ENCODE assay signal across 9 cellular contexts in the genomic region with DNA sequence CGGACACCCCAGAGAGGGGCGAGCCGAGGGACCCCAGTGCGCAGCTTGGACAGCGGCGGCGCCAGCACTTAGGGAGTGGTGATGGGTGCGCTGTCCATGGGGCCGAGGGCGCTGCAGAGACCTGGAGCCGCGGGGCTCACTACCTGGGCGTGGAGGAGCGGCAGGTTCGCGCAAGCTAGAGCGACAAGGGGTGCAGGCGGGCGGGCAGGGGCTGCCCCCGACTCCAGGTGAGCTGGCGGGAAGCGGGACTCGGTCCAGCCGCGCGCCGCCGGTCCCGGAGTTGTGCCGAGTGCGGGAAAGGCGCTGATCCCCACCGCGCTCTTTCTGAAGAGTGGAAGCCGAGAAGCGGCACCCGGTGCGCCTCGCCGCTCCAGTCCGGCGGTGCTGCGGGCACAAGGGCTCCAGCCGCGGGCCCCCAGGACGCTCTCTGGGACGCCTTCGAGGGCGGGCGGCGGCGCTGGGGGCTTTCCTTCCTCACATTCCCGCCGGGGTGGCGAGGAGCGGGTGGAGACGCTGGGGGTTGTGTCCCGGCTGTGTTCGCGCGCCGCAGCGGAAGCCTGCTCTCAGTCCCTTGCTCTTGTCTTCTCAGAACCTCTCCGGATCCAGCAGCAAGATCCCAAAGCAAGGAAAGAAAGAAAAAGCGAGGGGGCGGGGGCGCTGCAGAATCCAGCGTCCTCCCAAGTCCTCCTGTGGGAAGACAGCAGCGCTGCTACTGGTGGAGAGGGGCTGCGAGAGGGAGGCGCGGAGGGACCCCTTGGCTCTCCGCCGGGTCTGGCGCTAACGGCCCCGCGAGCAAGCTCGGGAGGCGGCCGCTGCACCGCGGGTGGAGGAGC. TPM values are rescaled to one million over a fixed set of nuclear protein-coding genes. Genes with fewer than 3 reads are reported as not detected.
DNase-seq lines count a peak whose midpoint lies in the region; ATAC-seq, FAIRE-seq and TF ChIP-seq lines count a peak whose summit lies in the region.
"Had no signal": no experiment of that assay in that cellular context is flagged by ENCODE, and none has a peak within 500 bp of the region (broad histone marks: within the 10 kb centered on the region; RNA-seq: fewer than 3 reads in every experiment).

A gene with protein sequence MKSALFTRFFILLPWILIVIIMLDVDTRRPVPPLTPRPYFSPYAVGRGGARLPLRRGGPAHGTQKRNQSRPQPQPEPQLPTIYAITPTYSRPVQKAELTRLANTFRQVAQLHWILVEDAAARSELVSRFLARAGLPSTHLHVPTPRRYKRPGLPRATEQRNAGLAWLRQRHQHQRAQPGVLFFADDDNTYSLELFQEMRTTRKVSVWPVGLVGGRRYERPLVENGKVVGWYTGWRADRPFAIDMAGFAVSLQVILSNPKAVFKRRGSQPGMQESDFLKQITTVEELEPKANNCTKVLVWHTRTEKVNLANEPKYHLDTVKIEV (minus strand): TSS at position 610 of the 833 bp plus-strand sequence. CDS start 631 bp downstream, outside the sequence.

- H3K4me3 Mint-ChIP-seq in stimulated activated effector memory CD8-positive, alpha-beta T cell treated with anti-CD3 and anti-CD28 coated beads, Interleukin-12 subunit alpha, Interleukin-12 subunit beta, amount 100 ng/mL, for 72 hours, result peak within 1 kb of the TSS; percentile 82

- ATAC-seq in GM21723 (IDR thresholded peaks at IDR 0.05; ENCODE audit: unreplicated experiment), result peak; percentile 8
- ATAC-seq in stimulated activated effector memory CD8-positive, alpha-beta T cell treated with anti-CD3 and anti-CD28 coated beads, Interleukin-12 subunit alpha, Interleukin-12 subunit beta, amount 100 ng/mL, for 72 hours, result peak; percentile 31
- ATAC-seq in HG03457 (IDR thresholded peaks at IDR 0.05; ENCODE audit: unreplicated experiment), result no peak

- H3K9me1 ChIP-seq in keratinocyte (ENCODE audit: control insufficient read depth, extremely low read depth, insufficient read depth, low read length), result no peaks in the 10 kb centered on the region

- H3K4me3 ChIP-seq in mammary epithelial cell (replicated peaks in 1 of 3; ENCODE audit: insufficient read depth in 1 of 3, low read depth in 2 of 3, low read length in 3 of 3) (peak within 1 kb of the TSS; percentile 26 to 46 (median 37)), keratinocyte (ENCODE audit: control insufficient read depth in 2 of 3, extremely low read depth in 1 of 3, insufficient read depth in 2 of 3, low read depth in 1 of 3, low read length in 3 of 3) (peak within 1 kb of the TSS; percentile 13 to 55 (median 27))

- in situ Hi-C loops in mammary epithelial cell (cut with MboI; ENCODE audit: low sequenced_read_pairs in 2 of 2), result no loop called here

- no peaks in the 10 kb centered on the region for H3K79me2 ChIP-seq in mammary epithelial cell (ENCODE audit: insufficient read depth, low read length)
- no peaks in the 10 kb centered on the region for H3K79me2 ChIP-seq in keratinocyte (ENCODE audit: control insufficient read depth, insufficient read depth, low read length)

- TF ChIP-seq CTCF in mammary epithelial cell (conservative IDR thresholded peaks at IDR 0.05 in 1 of 2, IDR thresholded peaks at IDR 0.05 in 1 of 2; ENCODE audit: extremely low read depth in 1 of 2, insufficient read depth in 1 of 2, low read depth in 1 of 2, low read length in 2 of 2) (no peak), keratinocyte (optimal IDR thresholded peaks at IDR 0.05 in 1 of 3, IDR thresholded peaks at IDR 0.05 in 1 of 3, conservative IDR thresholded peaks at IDR 0.05 in 1 of 3; ENCODE audit: extremely low read depth in 1 of 3, insufficient read depth in 2 of 3, low read length in 3 of 3) (no peak)

- H3K4me1 ChIP-seq in mammary epithelial cell (ENCODE audit: insufficient read depth, low read length), result peaks cover 17% of the 10 kb centered on the region
- H3K4me1 ChIP-seq in keratinocyte (ENCODE audit: control insufficient read depth, extremely low read depth, insufficient read depth, low read length), result peaks cover 4% of the 10 kb centered on the region

- H4K20me1 ChIP-seq in mammary epithelial cell (ENCODE audit: insufficient read depth, low read length) (no peaks in the 10 kb centered on the region), keratinocyte (ENCODE audit: control insufficient read depth, extremely low read depth, insufficient read depth, low read length) (no peaks in the 10 kb centered on the region)

- no peaks in the 10 kb centered on the region for H3K36me3 Mint-ChIP-seq in stimulated activated effector memory CD8-positive, alpha-beta T cell treated with anti-CD3 and anti-CD28 coated beads, Interleukin-12 subunit alpha, Interleukin-12 subunit beta, amount 100 ng/mL, for 72 hours

- H3K36me3 ChIP-seq in mammary epithelial cell (ENCODE audit: insufficient read depth, low read length), result no peaks in the 10 kb centered on the region
- no peaks in the 10 kb centered on the region for H3K36me3 ChIP-seq in keratinocyte (ENCODE audit: control insufficient read depth in 2 of 2, extremely low read depth in 1 of 2, insufficient read depth in 2 of 2, low read length in 2 of 2)

- CTCF ChIA-PET in mammary epithelial cell (lab: Charles Lee; ENCODE audit: low non-redundant PET), result interaction anchor here (0.7 to 1.4 kb wide), 3 partner anchors 434 to 736 kb away, joined by 3 to 12 read pairs (median 4); no protein-coding TSS in a partner anchor

- peak within 1 kb of the TSS; percentile 94 for H3K4me2 ChIP-seq in mammary epithelial cell (ENCODE audit: insufficient read depth, low read depth, low read length)
- H3K4me2 ChIP-seq in keratinocyte (ENCODE audit: control insufficient read depth, extremely low read depth, insufficient read depth, low read depth, low read length), result peak within 1 kb of the TSS; percentile 74

- no peaks in the 10 kb centered on the region for H3K9me3 Mint-ChIP-seq in stimulated activated effector memory CD8-positive, alpha-beta T cell treated with anti-CD3 and anti-CD28 coated beads, Interleukin-12 subunit alpha, Interleukin-12 subunit beta, amount 100 ng/mL, for 72 hours

- intact Hi-C loops in mammary epithelial cell (cut with micrococcal nuclease), result loop anchor here (2.0 to 5.0 kb wide), 2 partner anchors 644 to 736 kb away; no protein-coding TSS in a partner anchor

- BruUV-seq in mammary epithelial cell (replicated peaks; lab: Mats Ljungman, UMichigan), result no TSS peak

- peak within 1 kb of the TSS; percentile 54 for H3K27ac Mint-ChIP-seq in stimulated activated effector memory CD8-positive, alpha-beta T cell treated with anti-CD3 and anti-CD28 coated beads, Interleukin-12 subunit alpha, Interleukin-12 subunit beta, amount 100 ng/mL, for 72 hours

- peaks cover 22% of the 10 kb centered on the region for H3K27me3 ChIP-seq in mammary epithelial cell (ENCODE audit: insufficient read depth, low read length)
- H3K27me3 ChIP-seq in keratinocyte (ENCODE audit: control insufficient read depth, extremely low read depth, insufficient read depth, low read length), result peaks cover 48% of the 10 kb centered on the region

- H3K9ac ChIP-seq in mammary epithelial cell (ENCODE audit: insufficient read depth, low read length) (no peak within 1 kb of the TSS), keratinocyte (ENCODE audit: control insufficient read depth, extremely low read depth, insufficient read depth, low read length) (no peak within 1 kb of the TSS)

- dilution Hi-C loops in mammary epithelial cell (cut with HindIII; ENCODE audit: low sequenced_read_pairs) (no loop called here), keratinocyte (cut with MboI; ENCODE audit: extremely low pct_ligation_motif_present, low sequenced_read_pairs) (no loop called here)

- WGBS in mammary epithelial cell (ENCODE audit: low coverage, missing lambda C conversion rate), result 2% methylated on average over 8 of the region's 83 CpGs

- DNase-seq in GM03348 (ENCODE audit: low spot score), result peak; percentile 51
- peak; percentile 47 for DNase-seq in NCI-H2171 treated with DMSO at 0.1 percent for 48 hours (lab: John Stamatoyannopoulos, UW)
- peak; percentile 20 for DNase-seq in mammary epithelial cell
- no peak for DNase-seq in keratinocyte (ENCODE audit: low read depth, low spot score)
- DNase-seq in stimulated activated effector memory CD8-positive, alpha-beta T cell treated with anti-CD3 and anti-CD28 coated beads, Interleukin-12 subunit alpha, Interleukin-12 subunit beta, amount 100 ng/mL, for 72 hours (ENCODE audit: low spot score in 2 of 2), result peak in 1 of 2 donors; percentile 58
- no peak for DNase-seq in HK-2 (ENCODE audit: unreplicated experiment)

- H3K4me1 Mint-ChIP-seq in stimulated activated effector memory CD8-positive, alpha-beta T cell treated with anti-CD3 and anti-CD28 coated beads, Interleukin-12 subunit alpha, Interleukin-12 subunit beta, amount 100 ng/mL, for 72 hours, result peaks cover 24% of the 10 kb centered on the region

- H3K27ac ChIP-seq in mammary epithelial cell (ENCODE audit: insufficient read depth, low read depth, low read length) (no peak within 1 kb of the TSS), keratinocyte (ENCODE audit: control insufficient read depth, insufficient read depth, low read length) (no peak within 1 kb of the TSS)

- no peaks in the 10 kb centered on the region for H3K9me3 ChIP-seq in mammary epithelial cell (replicated peaks; ENCODE audit: insufficient read depth, low read length)
- no peaks in the 10 kb centered on the region for H3K9me3 ChIP-seq in keratinocyte (ENCODE audit: control insufficient read depth, low read depth, low read length)

- peak within 1 kb of the TSS; percentile 89 for H2AFZ ChIP-seq in mammary epithelial cell (ENCODE audit: low read depth, low read length)
- H2AFZ ChIP-seq in keratinocyte (ENCODE audit: control insufficient read depth, low read length), result peak within 1 kb of the TSS; percentile 58

- no peak for FAIRE-seq in keratinocyte (lab: Jason Lieb, UNC)

RNA-seq across cellular contexts. Expression of the gene that starts here (rescaled TPM):
- not detected for total RNA-seq in mammary epithelial cell
- not detected for polyA plus RNA-seq in mammary epithelial cell
- polyA minus RNA-seq in mammary epithelial cell, result not detected
- polyA plus RNA-seq in keratinocyte, result 0.01 TPM in 1 of 3 replicates, not detected in the others
- polyA plus RNA-seq in keratinocyte (2011; ENCODE audit: low read depth), result not detected
- 0.02 TPM in 1 of 2 replicates, not detected in the other for polyA plus RNA-seq in keratinocyte (2011; cell fraction: cytosol; rRNA removed)
- not detected in 2 replicates for polyA plus RNA-seq in keratinocyte (2011; cell fraction: nucleus; rRNA removed)
- polyA plus RNA-seq in keratinocyte (2012; ENCODE audit: low replicate concordance), result 0.07 and 0.47 TPM in 2 replicates
- not detected in 3 replicates for polyA minus RNA-seq in keratinocyte
- not detected for polyA minus RNA-seq in keratinocyte (2011; cell fraction: cytosol; rRNA and poly(A)+ RNA removed)
- not detected in 2 replicates for polyA minus RNA-seq in keratinocyte (2011; cell fraction: nucleus; rRNA and poly(A)+ RNA removed)
- total RNA-seq: activated CD8-positive, alpha-beta memory T cell treated with anti-CD3 and anti-CD28 coated beads for 36 hours had no signal

Comparison
In these comparisons a context has a peak if more than half of its experiments do, and no peak if none do; other contexts are left out.
1. Peak in DNase-seq, H3K4me3 ChIP-seq and H3K4me2 ChIP-seq in mammary epithelial cell; RNA of the gene not detected or under 1 TPM.
2. DNase-seq: peak in GM03348 (single experiment) and NCI-H2171 treated with DMSO at 0.1 percent for 48 hours (single experiment); none in keratinocyte (single experiment) and HK-2 (single experiment).